17 cellular contexts compared by ENCODE assay signal in the genomic region with DNA sequence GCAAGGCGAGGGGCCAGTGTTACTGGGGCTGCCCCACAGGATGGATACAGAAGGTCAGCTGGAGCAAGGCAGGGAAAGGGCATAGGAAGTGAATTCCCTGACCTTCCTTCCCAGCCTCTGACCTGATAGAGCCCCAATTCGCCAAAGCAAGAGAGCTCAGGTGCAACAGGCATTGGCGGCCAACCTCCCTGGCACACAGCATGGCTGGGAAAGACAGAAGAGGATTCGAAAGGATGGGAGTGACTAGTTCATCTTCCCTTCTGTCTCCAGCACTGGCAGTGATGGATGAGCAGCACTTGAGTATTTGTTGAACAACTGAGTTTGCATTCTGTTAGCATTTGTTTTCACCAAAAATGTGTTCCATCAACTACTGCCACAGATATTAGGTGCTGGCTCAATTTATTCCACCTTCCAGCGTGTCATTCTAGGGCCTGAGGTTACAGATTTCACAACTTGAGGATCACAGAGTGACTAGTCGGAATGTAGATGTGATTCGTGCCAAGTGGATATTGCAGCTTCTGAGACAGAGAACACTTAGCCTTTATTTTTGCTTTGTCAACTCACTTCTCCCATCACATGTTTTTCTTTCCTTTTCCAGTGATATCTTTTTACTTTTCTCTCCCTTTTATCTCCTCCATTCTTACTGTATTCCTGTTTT. TPM values are rescaled to one million over a fixed set of nuclear protein-coding genes. Genes with fewer than 3 reads are reported as not detected.
DNase-seq lines count a peak whose midpoint lies in the region; ATAC-seq and TF ChIP-seq lines count a peak whose summit lies in the region.
"Had no signal": no experiment of that assay in that cellular context is flagged by ENCODE, and none has a peak within 500 bp of the region (broad histone marks: within the 10 kb centered on the region; RNA-seq: fewer than 3 reads in every experiment).

No MANE protein-coding gene starts in this region.

- peaks cover 16% of the 10 kb centered on the region for H3K4me1 ChIP-seq in lower lobe of right lung

- H3K36me3 Mint-ChIP-seq in endothelial cell (ENCODE audit: low read depth, unreplicated experiment): peaks cover 28% of the 10 kb centered on the region

- H3K27me3 ChIP-seq in lower lobe of right lung (ENCODE audit: low read depth): no peaks in the 10 kb centered on the region

- H3K4me3 ChIP-seq in lower lobe of right lung: no peak overlapping the region

- H3K4me3 Mint-ChIP-seq in endothelial cell (ENCODE audit: unreplicated experiment): no peak overlapping the region
- H3K4me3 Mint-ChIP-seq: activated T-cell treated with anti-CD3 and anti-CD28 coated beads, Interleukin-2, amount 50 U/mL, for 4 hours; WTC11 had no signal

- H3K36me3 ChIP-seq in lower lobe of right lung: peaks cover 73% of the 10 kb centered on the region

- DNase-seq in HS-5 (ENCODE audit: low read depth) (peak; percentile 32), endothelial cell (ENCODE audit: low spot score) (no peak), kidney tubule cell (ENCODE audit: low spot score) (peak; percentile 17), stromal cell of bone marrow (ENCODE audit: low read depth) (peak; percentile 76), ecto neural progenitor cell (ENCODE audit: low spot score) (no peak), GM20000 (ENCODE audit: low spot score) (no peak), lower lobe of right lung (no peak)
- DNase-seq: activated T-cell treated with anti-CD3 and anti-CD28 coated beads, Interleukin-2, amount 50 U/mL, for 4 hours; kidney glomerular epithelial cell; NCI-H1436; occipital lobe; stimulated activated CD4-positive, alpha-beta T cell treated with anti-CD3 and anti-CD28 coated beads, Interleukin-2, amount 100 ng/mL, for 24 hours; stimulated activated naive CD4-positive, alpha-beta T cell treated with Interleukin-2 at 50 U/mL for 16 hours had no signal

- H3K9me3 ChIP-seq in lower lobe of right lung: no peaks in the 10 kb centered on the region

- no peaks in the 10 kb centered on the region for H3K9me3 Mint-ChIP-seq in endothelial cell (ENCODE audit: unreplicated experiment)
- H3K9me3 Mint-ChIP-seq: activated T-cell treated with anti-CD3 and anti-CD28 coated beads, Interleukin-2, amount 50 U/mL, for 4 hours; WTC11 had no signal

- peaks cover 58% of the 10 kb centered on the region for H3K4me1 Mint-ChIP-seq in endothelial cell (ENCODE audit: unreplicated experiment)
- H3K4me1 Mint-ChIP-seq: WTC11 had no signal

- peak overlapping the region; percentile 85 for H3K27ac Mint-ChIP-seq in endothelial cell (ENCODE audit: unreplicated experiment)
- H3K27ac Mint-ChIP-seq: WTC11 had no signal

- TF ChIP-seq CTCF in endothelial cell (IDR thresholded peaks at IDR 0.05; ENCODE audit: unreplicated experiment) (no peak), GM20000 (IDR thresholded peaks at IDR 0.05; ENCODE audit: extremely low read depth, missing control alignments) (no peak), lower lobe of right lung (IDR thresholded peaks at IDR 0.05) (no peak)

- no peak for ATAC-seq in GM18861 (IDR thresholded peaks at IDR 0.05; ENCODE audit: unreplicated experiment)
- ATAC-seq in lower lobe of right lung: no peak
- ATAC-seq: activated T-cell treated with anti-CD3 and anti-CD28 coated beads, Interleukin-2, amount 50 U/mL, for 4 hours; HepG2; SK-N-SH treated with all-trans-retinoic acid at 6 μM for 48 hours; WTC11 had no signal

- H3K27ac ChIP-seq in lower lobe of right lung: no peak overlapping the region

- intact Hi-C loops in lower lobe of right lung (cut with DNase I): no loop called here

- peaks cover 1% of the 10 kb centered on the region for H3K27me3 Mint-ChIP-seq in endothelial cell (ENCODE audit: unreplicated experiment)

RNA-seq across cellular contexts. Expression of a gene that starts 6.2 kb away (rescaled TPM):
- total RNA-seq in endothelial cell (ENCODE audit: unreplicated experiment) (97.1 TPM), lower lobe of right lung (31.8 TPM)

Comparison
In these comparisons a context has a peak if more than half of its experiments do, and no peak if none do; other contexts are left out.
1. DNase-seq: peak in HS-5 (single experiment), kidney tubule cell (single experiment) and stromal cell of bone marrow (single experiment); none in endothelial cell (single experiment), ecto neural progenitor cell (single experiment), GM20000 (single experiment) and lower lobe of right lung (single experiment).